ENCODE assay signal across 9 cellular contexts in the genomic region with DNA sequence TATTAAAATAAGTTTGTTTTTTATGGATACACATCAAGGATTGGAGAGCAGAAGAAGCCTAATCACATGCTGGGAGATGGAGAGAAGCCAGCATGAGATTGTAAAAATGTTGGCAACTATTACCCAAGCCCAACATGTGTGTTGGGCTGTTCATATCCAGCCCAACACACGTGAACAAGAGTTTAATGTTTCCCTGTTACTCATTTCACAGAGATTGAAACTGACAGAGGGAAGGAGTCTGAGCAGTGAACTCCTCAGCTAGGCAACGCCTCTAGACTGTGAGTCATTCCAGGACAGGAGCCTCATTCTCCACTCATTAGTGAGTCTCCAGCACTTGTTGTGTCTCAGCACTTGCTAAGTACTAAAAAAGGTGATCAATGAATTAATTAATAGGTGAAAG. TPM values are rescaled to one million over a fixed set of nuclear protein-coding genes. Genes with fewer than 3 reads are reported as not detected.
DNase-seq lines count a peak whose midpoint lies in the region; ATAC-seq and TF ChIP-seq lines count a peak whose summit lies in the region.
"Had no signal": no experiment of that assay in that cellular context is flagged by ENCODE, and none has a peak within 500 bp of the region (broad histone marks: within the 10 kb centered on the region; RNA-seq: fewer than 3 reads in every experiment).

No MANE protein-coding gene starts in this region.

- POLR2A ChIA-PET in activated CD4-positive, alpha-beta T cell treated with anti-CD3 and anti-CD28 coated beads for 36 hours (lab: Charles Lee) = no interaction called here

- DNase-seq in activated CD4-positive, alpha-beta T cell treated with anti-CD3 and anti-CD28 coated beads for 36 hours = peak; percentile 26
- no peak for DNase-seq in activated CD4-positive, alpha-beta T cell treated with anti-CD3 and anti-CD28 coated beads, Interleukin-2, amount 50 U/mL, for 4 hours
- DNase-seq in RPMI7951 (ENCODE audit: low read depth) (peak; percentile 78), retinal pigment epithelial cell (ENCODE audit: low read depth) (peak; percentile 91), NCI-H1694 (lab: John Stamatoyannopoulos, UW) (no peak), germinal center (ENCODE audit: low spot score) (no peak), pons (ENCODE audit: low spot score) (no peak)

- peak; percentile 91 for ATAC-seq in activated CD4-positive, alpha-beta T cell treated with anti-CD3 and anti-CD28 coated beads for 36 hours
- ATAC-seq in HG02763 (IDR thresholded peaks at IDR 0.05; ENCODE audit: unreplicated experiment) = peak; percentile 96

- intact Hi-C loops in activated CD4-positive, alpha-beta T cell treated with anti-CD3 and anti-CD28 coated beads for 36 hours (cut with DNase I, micrococcal nuclease) = no loop called here

- no peaks in the 10 kb centered on the region for H3K9me3 Mint-ChIP-seq in activated CD4-positive, alpha-beta T cell treated with anti-CD3 and anti-CD28 coated beads for 36 hours (ENCODE audit: low read depth)

- CTCF ChIA-PET in activated CD4-positive, alpha-beta T cell treated with anti-CD3 and anti-CD28 coated beads for 36 hours (lab: Charles Lee) = no interaction called here

- no peak overlapping the region for H3K27ac Mint-ChIP-seq in activated CD4-positive, alpha-beta T cell treated with anti-CD3 and anti-CD28 coated beads for 36 hours

- H3K36me3 Mint-ChIP-seq in activated CD4-positive, alpha-beta T cell treated with anti-CD3 and anti-CD28 coated beads for 36 hours (ENCODE audit: low read depth) = no peaks in the 10 kb centered on the region

- no peak overlapping the region for H3K4me3 Mint-ChIP-seq in activated CD4-positive, alpha-beta T cell treated with anti-CD3 and anti-CD28 coated beads for 36 hours

- no peak overlapping the region for H3K4me3 ChIP-seq in retinal pigment epithelial cell (ENCODE audit: low read length)
- H3K4me3 ChIP-seq: A549 had no signal

- H3K4me1 Mint-ChIP-seq in activated CD4-positive, alpha-beta T cell treated with anti-CD3 and anti-CD28 coated beads for 36 hours = peaks cover 2% of the 10 kb centered on the region

- peaks cover 15% of the 10 kb centered on the region for H3K27me3 Mint-ChIP-seq in activated CD4-positive, alpha-beta T cell treated with anti-CD3 and anti-CD28 coated beads for 36 hours

- no peak for TF ChIP-seq CTCF in retinal pigment epithelial cell (conservative IDR thresholded peaks at IDR 0.05; ENCODE audit: low read depth, low read length)

RNA-seq across cellular contexts. Expression of a gene that starts 43.2 kb away (rescaled TPM):
- 10 to 100 TPM; 94.0 to 96.3 TPM for total RNA-seq in activated CD4-positive, alpha-beta T cell treated with anti-CD3 and anti-CD28 coated beads for 36 hours
- 61.8 and 63.7 TPM in 2 replicates for total RNA-seq in RPMI7951 (2014; rRNA removed; shearing (Covaris generic))

Comparison
In these comparisons a context has a peak if more than half of its experiments do, and no peak if none do; other contexts are left out.
1. DNase-seq: peak in activated CD4-positive, alpha-beta T cell treated with anti-CD3 and anti-CD28 coated beads for 36 hours (single experiment), RPMI7951 (single experiment) and retinal pigment epithelial cell (single experiment); none in activated CD4-positive, alpha-beta T cell treated with anti-CD3 and anti-CD28 coated beads, Interleukin-2, amount 50 U/mL, for 4 hours (0 of 2), NCI-H1694 (single experiment), germinal center (single experiment) and pons (single experiment).